Comparison of ENCODE assay signal across 17 cellular contexts in genomic region chr1:17208546-17208945, GRCh38. TPM values are rescaled to one million over a fixed set of nuclear protein-coding genes. Genes with fewer than 3 reads are reported as not detected.
DNase-seq lines count a peak whose midpoint lies in the region; ATAC-seq, FAIRE-seq and TF ChIP-seq lines count a peak whose summit lies in the region.
"Had no signal": no experiment of that assay in that cellular context is flagged by ENCODE, and none has a peak within 500 bp of the region (broad histone marks: within the 10 kb centered on the region; RNA-seq: fewer than 3 reads in every experiment).

No MANE protein-coding gene starts in this region.

- H2AK5ac ChIP-seq in trophoblast cell (ENCODE audit: low read length), result peak overlapping the region; percentile 1

- H3K4me3 ChIP-seq in PC-9 (no peak overlapping the region), trophoblast cell (ENCODE audit: low read depth, low read length) (no peak overlapping the region), upper lobe of right lung (no peak overlapping the region)
- H3K4me3 ChIP-seq: dorsolateral prefrontal cortex, GM23338, Peyer's patch had no signal

- H3K14ac ChIP-seq in trophoblast cell (ENCODE audit: low read length), result no peak overlapping the region

- BruUV-seq in PC-9 (replicated peaks; lab: Mats Ljungman, UMichigan), result no TSS peak

- H2BK12ac ChIP-seq in trophoblast cell (ENCODE audit: low read length), result peak overlapping the region; percentile 6

- no peak overlapping the region for H4K12ac ChIP-seq in trophoblast cell (ENCODE audit: low read depth, low read length)

- H4K91ac ChIP-seq in trophoblast cell (ENCODE audit: low read depth, low read length), result peak overlapping the region; percentile 16

- H4K20me1 ChIP-seq in PC-9 (ENCODE audit: insufficient read depth), result no peaks in the 10 kb centered on the region

- H3K18ac ChIP-seq in trophoblast cell (ENCODE audit: low read length), result no peak overlapping the region

- H3K79me2 ChIP-seq in PC-9 (ENCODE audit: low read depth) (peaks cover 78% of the 10 kb centered on the region), trophoblast cell (ENCODE audit: control insufficient read depth, insufficient read depth, low read length, poor library complexity) (no peaks in the 10 kb centered on the region)

- H3K36me3 ChIP-seq in PC-9 (ENCODE audit: low read depth) (no peaks in the 10 kb centered on the region; the same call in 1 of the 2 replicates), trophoblast cell (ENCODE audit: control insufficient read depth in 1 of 2, insufficient read depth in 2 of 2, low read length in 2 of 2) (no peaks in the 10 kb centered on the region), upper lobe of right lung (no peaks in the 10 kb centered on the region)
- H3K36me3 ChIP-seq: Peyer's patch had no signal

- peaks cover 93% of the 10 kb centered on the region for H3K4me1 ChIP-seq in PC-9 (replicated peaks; ENCODE audit: insufficient read depth)
- H3K4me1 ChIP-seq in foreskin keratinocyte, result peaks cover 32% of the 10 kb centered on the region
- H3K4me1 ChIP-seq in trophoblast cell (ENCODE audit: control insufficient read depth in 1 of 2, insufficient read depth in 2 of 2, low read length in 2 of 2), result peaks cover 24 to 25% of the 10 kb centered on the region in 2 experiments
- peaks cover 17% of the 10 kb centered on the region for H3K4me1 ChIP-seq in upper lobe of right lung

- CTCF ChIA-PET in PC-9 (lab: Charles Lee), result interaction anchor here (1.2 kb wide), 1 partner anchor 29 kb away, joined by 6 read pairs; no protein-coding TSS in a partner anchor

- H3K9me2 ChIP-seq in PC-9 (ENCODE audit: insufficient read depth), result no peaks in the 10 kb centered on the region

- TF ChIP-seq CTCF in PC-9 (conservative IDR thresholded peaks at IDR 0.05) (no peak), foreskin keratinocyte (conservative IDR thresholded peaks at IDR 0.05) (no peak), upper lobe of right lung (IDR thresholded peaks at IDR 0.05) (no peak)

- peak overlapping the region; percentile 6 for H2BK120ac ChIP-seq in trophoblast cell (ENCODE audit: insufficient read depth, low read length, poor library complexity)

- POLR2A ChIA-PET in PC-9 (lab: Charles Lee; ENCODE audit: unreplicated experiment), result interaction anchor here (1.1 kb wide), 1 partner anchor 31 kb away, joined by 28 read pairs; no protein-coding TSS in a partner anchor

- H3K4ac ChIP-seq in trophoblast cell (ENCODE audit: low read depth, low read length), result no peak overlapping the region

- no peak for ATAC-seq in foreskin keratinocyte
- ATAC-seq in upper lobe of right lung, result no peak
- ATAC-seq: GM23338 had no signal

- peak; percentile 69 for FAIRE-seq in GM12891 (lab: Jason Lieb, UNC)

- H3F3A ChIP-seq in PC-9 (ENCODE audit: insufficient read depth, low read depth), result peaks cover 52% of the 10 kb centered on the region

- TF ChIP-seq POLR2A in GM12891 (IDR thresholded peaks at IDR 0.05; ENCODE audit: low read depth, low read length), result no peak

- peak overlapping the region; percentile 93 for H3K4me2 ChIP-seq in PC-9
- H3K4me2 ChIP-seq in trophoblast cell (ENCODE audit: low read length), result no peak overlapping the region
- H3K4me2 ChIP-seq: GM23338 had no signal

- intact Hi-C loops in PC-9 (cut with micrococcal nuclease; ENCODE audit: unreplicated experiment), result no loop called here
- intact Hi-C loops in upper lobe of right lung (cut with DNase I), result no loop called here

- H3K9ac ChIP-seq in trophoblast cell (ENCODE audit: low read length), result no peak overlapping the region

- H2AFZ ChIP-seq in PC-9 (no peak overlapping the region), trophoblast cell (ENCODE audit: insufficient read depth, low read length, poor library complexity) (no peak overlapping the region)
- H2AFZ ChIP-seq: GM23338 had no signal

- H3K9me3 ChIP-seq in PC-9 (ENCODE audit: insufficient read depth, low read depth), result no peaks in the 10 kb centered on the region
- no peaks in the 10 kb centered on the region for H3K9me3 ChIP-seq in trophoblast cell (ENCODE audit: insufficient read depth, low read depth, low read length)
- H3K9me3 ChIP-seq in upper lobe of right lung, result no peaks in the 10 kb centered on the region
- H3K9me3 ChIP-seq: Peyer's patch had no signal

- no peak for DNase-seq in GM12891 (ENCODE audit: insufficient read length, low spot score)
- DNase-seq in PC-9, result no peak
- no peak for DNase-seq in foreskin keratinocyte
- DNase-seq in trophoblast cell, result no peak
- no peak for DNase-seq in SKM-1 (lab: John Stamatoyannopoulos, UW; ENCODE audit: unreplicated experiment)
- no peak for DNase-seq in upper lobe of right lung
- no peak for DNase-seq in caudate nucleus (lab: John Stamatoyannopoulos, UW)
- DNase-seq: dorsolateral prefrontal cortex, NCI-H1105 treated with DMSO at 0.1 percent for 48 hours, NCI-H446, T-helper 9 cell had no signal

- no peak overlapping the region for H3K23ac ChIP-seq in trophoblast cell (ENCODE audit: low read length)

- H3K27me3 ChIP-seq in PC-9 (ENCODE audit: insufficient read depth, low read depth), result no peaks in the 10 kb centered on the region
- H3K27me3 ChIP-seq in foreskin keratinocyte, result no peaks in the 10 kb centered on the region
- H3K27me3 ChIP-seq in trophoblast cell (ENCODE audit: insufficient read depth, low read length), result no peaks in the 10 kb centered on the region
- peaks cover 8% of the 10 kb centered on the region for H3K27me3 ChIP-seq in upper lobe of right lung
- H3K27me3 ChIP-seq: Peyer's patch had no signal

- H4K8ac ChIP-seq in trophoblast cell (ENCODE audit: low read depth, low read length), result peak overlapping the region; percentile 5

- WGBS in trophoblast cell (ENCODE audit: extremely low coverage, insufficient coverage, insufficient read length), result no CpG with 5 or more reads among the region's 3 CpGs

- H3K79me1 ChIP-seq in trophoblast cell (ENCODE audit: low read length), result peaks cover 9% of the 10 kb centered on the region

- peak overlapping the region; percentile 95 for H3K27ac ChIP-seq in PC-9
- peak overlapping the region; percentile 59 for H3K27ac ChIP-seq in foreskin keratinocyte
- H3K27ac ChIP-seq in trophoblast cell (ENCODE audit: low read depth, low read length), result no peak overlapping the region
- H3K27ac ChIP-seq in upper lobe of right lung, result no peak overlapping the region
- H3K27ac ChIP-seq in caudate nucleus (ENCODE audit: low read depth, low read length), result no peak overlapping the region
- H3K27ac ChIP-seq: Peyer's patch had no signal

- H2BK5ac ChIP-seq in trophoblast cell (ENCODE audit: low read depth, low read length, poor library complexity), result no peak overlapping the region

TF ChIP-seq in GM12891, 5 proteins besides CTCF, POLR2A, EP300 and RAD21:
- TF ChIP-seq POU2F2 (IDR thresholded peaks at IDR 0.05; ENCODE audit: low read depth, low read length), result no peak
- TF ChIP-seq POLR2AphosphoS5 (IDR thresholded peaks at IDR 0.05; ENCODE audit: low read depth, low read length), result no peak
- no peak for TF ChIP-seq PAX5 (IDR thresholded peaks at IDR 0.05; ENCODE audit: insufficient read depth, low read length, severe bottlenecking)
- TF ChIP-seq TAF1 (IDR thresholded peaks at IDR 0.05; ENCODE audit: low read depth, low read length), result no peak
- TF ChIP-seq SPI1 (IDR thresholded peaks at IDR 0.05; ENCODE audit: low read depth, low read length), result no peak

RNA-seq across cellular contexts. Expression of gene PADI1, which starts 3.6 kb away (rescaled TPM):
- not detected for polyA plus RNA-seq in GM12891 (2012; ENCODE audit: low read depth, missing spikeins)
- 27.7 and 28.3 TPM in 2 replicates for total RNA-seq in PC-9 (2021)
- total RNA-seq in foreskin keratinocyte, result 0.42 and 0.75 TPM in 2 replicates
- polyA plus RNA-seq in foreskin keratinocyte, result 0.30 and 0.43 TPM in 2 replicates
- polyA plus RNA-seq in trophoblast cell (2013), result 0.44 and 0.59 TPM in 2 replicates
- total RNA-seq in upper lobe of right lung, result not detected
- total RNA-seq: activated CD4-positive, alpha-beta memory T cell treated with anti-CD3 and anti-CD28 coated beads for 36 hours; cardiac septum; Peyer's patch had no signal
- polyA plus RNA-seq: immature natural killer cell, liver had no signal

RNA-seq across cellular contexts. Expression of gene PADI3, which starts 40.4 kb away (rescaled TPM):
- polyA plus RNA-seq in GM12891 (2012; ENCODE audit: low read depth, missing spikeins), result 0.03 TPM
- total RNA-seq in PC-9 (2021) (1.1 and 5.0 TPM in 2 replicates), foreskin keratinocyte (5.7 and 6.4 TPM in 2 replicates), upper lobe of right lung (not detected)
- polyA plus RNA-seq in foreskin keratinocyte, result 4.1 and 5.2 TPM in 2 replicates
- polyA plus RNA-seq in trophoblast cell (2013), result not detected in 2 replicates
- total RNA-seq: activated CD4-positive, alpha-beta memory T cell treated with anti-CD3 and anti-CD28 coated beads for 36 hours; cardiac septum; dorsolateral prefrontal cortex; liver; Peyer's patch had no signal
- polyA plus RNA-seq: immature natural killer cell, liver had no signal

Comparison
In these comparisons a context has a peak if more than half of its experiments do, and no peak if none do; other contexts are left out.
1. H3K27ac ChIP-seq: peak in PC-9 (single experiment) and foreskin keratinocyte (single experiment); none in trophoblast cell (single experiment), upper lobe of right lung (single experiment) and caudate nucleus (single experiment).
2. RNA of gene PADI1, which starts 3.6 kb away (total RNA-seq): 27.7 to 28.3 TPM in PC-9; 0.42 to 0.75 TPM in foreskin keratinocyte and not detected in upper lobe of right lung (single experiment); every median in the first group is over 10 times any median in the second.